Comparison of ENCODE assay signal across 4 cellular contexts in the genomic region with DNA sequence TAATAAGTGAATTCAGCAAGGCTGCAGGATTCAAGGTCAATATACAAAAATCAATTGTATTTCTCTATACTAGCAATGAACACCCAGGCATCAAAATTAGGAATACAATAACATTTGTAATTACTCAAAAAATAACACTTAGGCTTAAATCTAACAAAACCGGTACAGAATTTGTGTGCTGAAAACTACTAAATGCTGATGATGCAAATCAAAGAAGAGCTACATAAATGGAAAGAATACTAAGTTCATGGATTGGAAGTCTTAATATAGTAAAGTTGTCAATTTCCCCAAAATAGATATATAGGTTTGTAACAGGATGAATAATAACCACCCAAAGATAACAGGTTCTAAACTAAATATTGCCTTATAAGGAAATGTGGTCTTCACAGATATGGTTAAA.
A peak's percentile ranks its signal among the peaks of the same experiment; 100 is the strongest.
TF ChIP-seq lines count a peak whose summit lies in the region.

No MANE protein-coding gene starts in this region.

TF ChIP-seq in HepG2, 621 proteins besides CTCF, POLR2A, EP300 and RAD21:
- TF ChIP-seq MAFK (conservative IDR thresholded peaks at IDR 0.05 in 1 of 2, IDR thresholded peaks at IDR 0.05 in 1 of 2; ENCODE audit: low read length in 2 of 2): peak; percentile 85 to 91
- TF ChIP-seq MAFF (IDR thresholded peaks at IDR 0.05; ENCODE audit: low read depth, low read length): peak; percentile 86
- TF ChIP-seq ISL2 (CRISPR knock-in tag; IDR thresholded peaks at IDR 0.05): no peak
- no peak for TF ChIP-seq NR2F6 (IDR thresholded peaks at IDR 0.05)
- no peak for TF ChIP-seq NR2F6 (CRISPR knock-in tag; IDR thresholded peaks at IDR 0.05)

TF ChIP-seq in A549, 52 proteins besides CTCF, POLR2A, EP300 and RAD21:
- peak; percentile 82 for TF ChIP-seq MAFK (IDR thresholded peaks at IDR 0.05; ENCODE audit: partially characterized antibody)
- TF ChIP-seq RFX5 (IDR thresholded peaks at IDR 0.05): no peak

TF ChIP-seq in IMR-90, 13 proteins besides CTCF, POLR2A, EP300 and RAD21:
- TF ChIP-seq FOS (IDR thresholded peaks at IDR 0.05; ENCODE audit: low read depth, low read length): no peak
- no peak for TF ChIP-seq CEBPB (IDR thresholded peaks at IDR 0.05; ENCODE audit: low read depth, low read length)
- no peak for TF ChIP-seq NFE2L2 (IDR thresholded peaks at IDR 0.05; ENCODE audit: low read depth, low read length)
- peak; percentile 78 for TF ChIP-seq MAFK (IDR thresholded peaks at IDR 0.05; ENCODE audit: low read depth, low read length)
- TF ChIP-seq, protein P1, sequence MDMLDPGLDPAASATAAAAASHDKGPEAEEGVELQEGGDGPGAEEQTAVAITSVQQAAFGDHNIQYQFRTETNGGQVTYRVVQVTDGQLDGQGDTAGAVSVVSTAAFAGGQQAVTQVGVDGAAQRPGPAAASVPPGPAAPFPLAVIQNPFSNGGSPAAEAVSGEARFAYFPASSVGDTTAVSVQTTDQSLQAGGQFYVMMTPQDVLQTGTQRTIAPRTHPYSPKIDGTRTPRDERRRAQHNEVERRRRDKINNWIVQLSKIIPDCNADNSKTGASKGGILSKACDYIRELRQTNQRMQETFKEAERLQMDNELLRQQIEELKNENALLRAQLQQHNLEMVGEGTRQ (IDR thresholded peaks at IDR 0.05; ENCODE audit: low read depth, low read length): no peak

TF ChIP-seq in K562, 482 proteins besides CTCF, POLR2A, EP300 and RAD21:
- TF ChIP-seq ETV6 (IDR thresholded peaks at IDR 0.05; ENCODE audit: borderline replicate concordance in 1 of 2, low read depth in 2 of 2, low read length in 1 of 2) (no peak), ETV6 (CRISPR knock-in tag; IDR thresholded peaks at IDR 0.05; ENCODE audit: borderline replicate concordance) (no peak), MAFF (IDR thresholded peaks at IDR 0.05; ENCODE audit: low read length) (peak; percentile 59), COPS2 (conservative IDR thresholded peaks at IDR 0.05) (no peak), ZNF316 (IDR thresholded peaks at IDR 0.05) (peak; percentile 76), KLF13 (tag; IDR thresholded peaks at IDR 0.05; ENCODE audit: borderline replicate concordance, low read depth) (no peak), PHB2 (IDR thresholded peaks at IDR 0.05; ENCODE audit: low read depth) (no peak), U2AF1 (optimal IDR thresholded peaks at IDR 0.05; ENCODE audit: low read depth, low read length) (no peak), MAFG (tag; conservative IDR thresholded peaks at IDR 0.05) (peak; percentile 44; the same call in 1 of the 2 replicates), CTBP1 (IDR thresholded peaks at IDR 0.05; ENCODE audit: borderline replicate concordance) (no peak), MBD1 (CRISPR knock-in tag; IDR thresholded peaks at IDR 0.05) (no peak), ZNF76 (CRISPR knock-in tag; IDR thresholded peaks at IDR 0.05; ENCODE audit: borderline replicate concordance) (no peak), CBFB (CRISPR knock-in tag; IDR thresholded peaks at IDR 0.05) (no peak), C11orf30 (IDR thresholded peaks at IDR 0.05; ENCODE audit: low read depth) (peak; percentile 54; the same call in 1 of the 2 replicates)
- TF ChIP-seq, protein P2, sequence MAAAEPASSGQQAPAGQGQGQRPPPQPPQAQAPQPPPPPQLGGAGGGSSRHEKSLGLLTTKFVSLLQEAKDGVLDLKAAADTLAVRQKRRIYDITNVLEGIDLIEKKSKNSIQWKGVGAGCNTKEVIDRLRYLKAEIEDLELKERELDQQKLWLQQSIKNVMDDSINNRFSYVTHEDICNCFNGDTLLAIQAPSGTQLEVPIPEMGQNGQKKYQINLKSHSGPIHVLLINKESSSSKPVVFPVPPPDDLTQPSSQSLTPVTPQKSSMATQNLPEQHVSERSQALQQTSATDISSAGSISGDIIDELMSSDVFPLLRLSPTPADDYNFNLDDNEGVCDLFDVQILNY (CRISPR knock-in tag; IDR thresholded peaks at IDR 0.05): no peak
- TF ChIP-seq, protein P3, sequence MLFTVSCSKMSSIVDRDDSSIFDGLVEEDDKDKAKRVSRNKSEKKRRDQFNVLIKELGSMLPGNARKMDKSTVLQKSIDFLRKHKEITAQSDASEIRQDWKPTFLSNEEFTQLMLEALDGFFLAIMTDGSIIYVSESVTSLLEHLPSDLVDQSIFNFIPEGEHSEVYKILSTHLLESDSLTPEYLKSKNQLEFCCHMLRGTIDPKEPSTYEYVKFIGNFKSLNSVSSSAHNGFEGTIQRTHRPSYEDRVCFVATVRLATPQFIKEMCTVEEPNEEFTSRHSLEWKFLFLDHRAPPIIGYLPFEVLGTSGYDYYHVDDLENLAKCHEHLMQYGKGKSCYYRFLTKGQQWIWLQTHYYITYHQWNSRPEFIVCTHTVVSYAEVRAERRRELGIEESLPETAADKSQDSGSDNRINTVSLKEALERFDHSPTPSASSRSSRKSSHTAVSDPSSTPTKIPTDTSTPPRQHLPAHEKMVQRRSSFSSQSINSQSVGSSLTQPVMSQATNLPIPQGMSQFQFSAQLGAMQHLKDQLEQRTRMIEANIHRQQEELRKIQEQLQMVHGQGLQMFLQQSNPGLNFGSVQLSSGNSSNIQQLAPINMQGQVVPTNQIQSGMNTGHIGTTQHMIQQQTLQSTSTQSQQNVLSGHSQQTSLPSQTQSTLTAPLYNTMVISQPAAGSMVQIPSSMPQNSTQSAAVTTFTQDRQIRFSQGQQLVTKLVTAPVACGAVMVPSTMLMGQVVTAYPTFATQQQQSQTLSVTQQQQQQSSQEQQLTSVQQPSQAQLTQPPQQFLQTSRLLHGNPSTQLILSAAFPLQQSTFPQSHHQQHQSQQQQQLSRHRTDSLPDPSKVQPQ (CRISPR knock-in tag; IDR thresholded peaks at IDR 0.05; ENCODE audit: borderline replicate concordance): no peak
TF ChIP-seq in K562: peak in this region for 4.
